ENCODE assay signal across 37 cellular contexts in the genomic region with DNA sequence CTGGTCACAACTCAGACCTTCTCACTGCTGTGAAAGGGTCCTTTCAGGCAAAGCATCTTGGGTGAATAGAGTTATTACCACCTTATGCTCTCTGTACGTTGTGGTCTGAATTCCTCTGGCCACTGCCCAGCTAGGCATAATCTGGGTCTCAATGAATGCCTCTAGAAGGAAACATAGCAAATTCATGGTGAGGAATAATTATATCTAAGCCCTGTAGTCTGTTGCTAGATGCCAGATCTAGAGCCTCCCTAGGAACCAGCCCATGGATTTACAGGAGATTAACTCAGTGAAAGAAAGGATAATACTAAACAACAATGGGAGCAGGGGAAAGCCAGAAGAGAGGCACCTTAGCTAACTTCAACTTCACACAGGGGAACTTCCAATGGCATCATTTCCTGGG. TPM values are rescaled to one million over a fixed set of nuclear protein-coding genes. Genes with fewer than 3 reads are reported as not detected.
DNase-seq lines count a peak whose midpoint lies in the region; ATAC-seq, FAIRE-seq and TF ChIP-seq lines count a peak whose summit lies in the region.
"Had no signal": no experiment of that assay in that cellular context is flagged by ENCODE, and none has a peak within 500 bp of the region (broad histone marks: within the 10 kb centered on the region; RNA-seq: fewer than 3 reads in every experiment).

No MANE protein-coding gene starts in this region.

- H3K4me1 ChIP-seq in astrocyte (ENCODE audit: insufficient read depth, low read length) (peaks cover 18% of the 10 kb centered on the region), esophagus muscularis mucosa (peaks cover 13 to 34% (median 26%) of the 10 kb centered on the region in 4 donors)

- intact Hi-C loops in esophagus muscularis mucosa (cut with DNase I): no loop called here
- intact Hi-C loops in activated CD4-positive, alpha-beta memory T cell treated with anti-CD3 and anti-CD28 coated beads for 36 hours (cut with micrococcal nuclease): no loop called here

- H3K27me3 ChIP-seq in astrocyte (ENCODE audit: insufficient read depth, low read length): no peaks in the 10 kb centered on the region
- H3K27me3 ChIP-seq in esophagus muscularis mucosa: peaks cover 0 to 16% (median 0%) of the 10 kb centered on the region in 4 donors
- H3K27me3 ChIP-seq: adrenal gland, right lobe of liver had no signal

- TF ChIP-seq EP300 in esophagus muscularis mucosa (IDR thresholded peaks at IDR 0.05): no peak

- peaks cover 5% of the 10 kb centered on the region for H3K36me3 Mint-ChIP-seq in astrocyte (ENCODE audit: low read depth, unreplicated experiment)
- H3K36me3 Mint-ChIP-seq in WTC11: no peaks in the 10 kb centered on the region
- no peaks in the 10 kb centered on the region for H3K36me3 Mint-ChIP-seq in activated CD4-positive, alpha-beta memory T cell treated with anti-CD3 and anti-CD28 coated beads for 36 hours
- H3K36me3 Mint-ChIP-seq: CD4-positive, CD25-positive, alpha-beta regulatory T cell; memory B cell had no signal

- CTCF ChIA-PET in WTC11 (lab: Charles Lee): no interaction called here
- CTCF ChIA-PET in activated CD4-positive, alpha-beta memory T cell treated with anti-CD3 and anti-CD28 coated beads for 36 hours (lab: Charles Lee): no interaction called here

- peak; percentile 33 for DNase-seq in D721Med (ENCODE audit: insufficient read length, low spot score)
- peak; percentile 27 for DNase-seq in NCI-H226
- peak; percentile 3 for DNase-seq in astrocyte (ENCODE audit: low read depth)
- peak; percentile 42 for DNase-seq in myocyte (ENCODE audit: low read depth)
- DNase-seq in WTC11 (ENCODE audit: low spot score): no peak
- DNase-seq in esophagus muscularis mucosa (ENCODE audit: extremely low spot score): no peak
- DNase-seq in HK-2 (ENCODE audit: unreplicated experiment): no peak
- DNase-seq in activated CD4-positive, alpha-beta memory T cell treated with anti-CD3 and anti-CD28 coated beads for 36 hours: no peak
- DNase-seq: activated CD4-positive, alpha-beta memory T cell treated with anti-CD3 and anti-CD28 coated beads, Interleukin-2, amount 10 ng/mL, durations not matched to agents 7 days and 5 days; activated CD4-positive, CD25-positive, alpha-beta regulatory T cell treated with anti-CD3 and anti-CD28 coated beads, Interleukin-2, amount 50 U/mL, for 72 hours; activated CD8-positive, alpha-beta memory T cell treated with anti-CD3 and anti-CD28 coated beads, Interleukin-2, amount 50 U/mL, for 4 hours; activated naive CD4-positive, alpha-beta T cell treated with anti-CD3 and anti-CD28 coated beads for 36 hours; adrenal gland; Calu3; CD4-positive, CD25-positive, alpha-beta regulatory T cell; effector CD8-positive, alpha-beta T cell; H7; hypothalamus; NCI-H1417; NCI-H2081; posterior cingulate gyrus; right lobe of liver; RPMI8226; stimulated activated CD4-positive, alpha-beta T cell treated with anti-CD3 and anti-CD28 coated beads, Interleukin-12 subunit alpha, Interleukin-12 subunit beta, amount 100 ng/mL, for 4 hours; stimulated activated CD4-positive, alpha-beta T cell treated with anti-CD3 and anti-CD28 coated beads, Interleukin-2, amount 100 ng/mL, for 48 hours; tibial artery had no signal

- 0% methylated on average over 1 of the region's 1 CpG for WGBS in esophagus muscularis mucosa

- H3K36me3 ChIP-seq in astrocyte (ENCODE audit: insufficient read depth, low read length): no peaks in the 10 kb centered on the region
- no peaks in the 10 kb centered on the region for H3K36me3 ChIP-seq in esophagus muscularis mucosa
- H3K36me3 ChIP-seq: adrenal gland, neutrophil, right lobe of liver, tibial artery had no signal

- H3K79me2 ChIP-seq in astrocyte (ENCODE audit: insufficient read depth, low read length): peaks cover 11% of the 10 kb centered on the region

- no peak overlapping the region for H3K9ac ChIP-seq in astrocyte (ENCODE audit: low read length)
- H3K9ac ChIP-seq: KMS-11 had no signal

- H3K27me3 Mint-ChIP-seq in astrocyte (ENCODE audit: low read depth, unreplicated experiment) (no peaks in the 10 kb centered on the region), WTC11 (ENCODE audit: low read depth) (peaks cover 6% of the 10 kb centered on the region)
- H3K27me3 Mint-ChIP-seq in activated CD4-positive, alpha-beta memory T cell treated with anti-CD3 and anti-CD28 coated beads for 36 hours: peaks cover 32% of the 10 kb centered on the region

- no peaks in the 10 kb centered on the region for H3K9me3 ChIP-seq in astrocyte (ENCODE audit: insufficient read depth, low read depth, low read length)
- H3K9me3 ChIP-seq in esophagus muscularis mucosa: no peaks in the 10 kb centered on the region
- H3K9me3 ChIP-seq: A549, adrenal gland, neutrophil, right lobe of liver, tibial artery had no signal

- POLR2A ChIA-PET in WTC11 (lab: Charles Lee): no interaction called here
- POLR2A ChIA-PET in activated CD4-positive, alpha-beta memory T cell treated with anti-CD3 and anti-CD28 coated beads for 36 hours (lab: Charles Lee): no interaction called here

- H4K20me1 ChIP-seq in astrocyte (ENCODE audit: insufficient read depth, low read length): no peaks in the 10 kb centered on the region

- H3K27ac Mint-ChIP-seq in astrocyte (ENCODE audit: unreplicated experiment) (peak overlapping the region; percentile 99), WTC11 (no peak overlapping the region)
- H3K27ac Mint-ChIP-seq in activated CD4-positive, alpha-beta memory T cell treated with anti-CD3 and anti-CD28 coated beads for 36 hours: no peak overlapping the region
- H3K27ac Mint-ChIP-seq: activated CD4-positive, alpha-beta memory T cell treated with anti-CD3 and anti-CD28 coated beads, Interleukin-2, amount 10 ng/mL, durations not matched to agents 7 days and 5 days; activated naive CD4-positive, alpha-beta T cell treated with anti-CD3 and anti-CD28 coated beads for 36 hours; activated T-helper 1 cell treated with anti-CD3 and anti-CD28 coated beads, Interleukin-12 subunit alpha, Interleukin-12 subunit beta, Interleukin-2, Interleukin-4 antibody, amounts not matched to agents 30 ng/mL and 10 ng/mL and 1 ng/mL, durations not matched to agents 14 hours and 24 hours and 36 hours; CD4-positive, CD25-positive, alpha-beta regulatory T cell; memory B cell; T-helper 1 cell treated with Interleukin-12 subunit alpha and Interleukin-12 subunit beta and Interleukin-4 antibody, amounts not matched to agents 30 μg/mL and 1 μg/mL, for 36 hours had no signal

- H3K9me3 Mint-ChIP-seq in astrocyte (ENCODE audit: unreplicated experiment) (no peaks in the 10 kb centered on the region), WTC11 (no peaks in the 10 kb centered on the region)
- no peaks in the 10 kb centered on the region for H3K9me3 Mint-ChIP-seq in activated CD4-positive, alpha-beta memory T cell treated with anti-CD3 and anti-CD28 coated beads for 36 hours
- H3K9me3 Mint-ChIP-seq: activated CD4-positive, alpha-beta memory T cell treated with anti-CD3 and anti-CD28 coated beads, Interleukin-2, amount 10 ng/mL, durations not matched to agents 7 days and 5 days; activated naive CD4-positive, alpha-beta T cell treated with anti-CD3 and anti-CD28 coated beads for 36 hours; activated T-helper 1 cell treated with anti-CD3 and anti-CD28 coated beads, Interleukin-12 subunit alpha, Interleukin-12 subunit beta, Interleukin-2, Interleukin-4 antibody, amounts not matched to agents 30 ng/mL and 10 ng/mL and 1 ng/mL, durations not matched to agents 14 hours and 24 hours and 36 hours; memory B cell; T-helper 1 cell treated with Interleukin-12 subunit alpha and Interleukin-12 subunit beta and Interleukin-4 antibody, amounts not matched to agents 30 μg/mL and 1 μg/mL, for 36 hours had no signal

- H3K4me3 ChIP-seq in astrocyte (ENCODE audit: insufficient read depth, low read depth, low read length) (no peak overlapping the region), esophagus muscularis mucosa (no peak overlapping the region)
- H3K4me3 ChIP-seq: A549, adrenal gland, right lobe of liver, tibial artery had no signal

- peaks cover 34% of the 10 kb centered on the region for H3K4me1 Mint-ChIP-seq in astrocyte (ENCODE audit: low read depth, unreplicated experiment)
- H3K4me1 Mint-ChIP-seq in WTC11: peaks cover 24% of the 10 kb centered on the region
- peaks cover 14% of the 10 kb centered on the region for H3K4me1 Mint-ChIP-seq in activated CD4-positive, alpha-beta memory T cell treated with anti-CD3 and anti-CD28 coated beads for 36 hours (ENCODE audit: low read depth)

- no peak overlapping the region for H3K4me2 ChIP-seq in astrocyte (ENCODE audit: low read length)
- H3K4me2 ChIP-seq: KMS-11 had no signal

- no peak overlapping the region for H3K27ac ChIP-seq in astrocyte (ENCODE audit: low read depth, low read length)
- H3K27ac ChIP-seq in esophagus muscularis mucosa (replicated peaks in 1 of 4): no peak overlapping the region
- H3K27ac ChIP-seq: adrenal gland, epithelial cell of prostate, HL-60, KMS-11, neutrophil, right lobe of liver, tibial artery had no signal

- no peak for ATAC-seq in WTC11
- ATAC-seq: A549, right lobe of liver had no signal

- no peak for TF ChIP-seq POLR2A in esophagus muscularis mucosa (IDR thresholded peaks at IDR 0.05; ENCODE audit: low read depth)

- FAIRE-seq in D721Med (lab: Jason Lieb, UNC) (peak; percentile 61), astrocyte (lab: Jason Lieb, UNC) (no peak)
- FAIRE-seq: A549, bronchial epithelial cell, colon had no signal

- TF ChIP-seq CTCF in D721Med (IDR thresholded peaks at IDR 0.05; ENCODE audit: insufficient read depth, missing control alignments) (no peak), astrocyte (IDR thresholded peaks at IDR 0.05; ENCODE audit: insufficient read depth, low read depth, low read length) (no peak), WTC11 (IDR thresholded peaks at IDR 0.05) (no peak), esophagus muscularis mucosa (IDR thresholded peaks at IDR 0.05) (no peak)

- H2AFZ ChIP-seq in astrocyte (ENCODE audit: low read depth, low read length): no peak overlapping the region

- peak overlapping the region; percentile 97 for H3K4me3 Mint-ChIP-seq in astrocyte (ENCODE audit: unreplicated experiment)
- no peak overlapping the region for H3K4me3 Mint-ChIP-seq in WTC11
- H3K4me3 Mint-ChIP-seq in activated CD4-positive, alpha-beta memory T cell treated with anti-CD3 and anti-CD28 coated beads for 36 hours: no peak overlapping the region
- H3K4me3 Mint-ChIP-seq: activated CD4-positive, alpha-beta memory T cell treated with anti-CD3 and anti-CD28 coated beads, Interleukin-2, amount 10 ng/mL, durations not matched to agents 7 days and 5 days; activated naive CD4-positive, alpha-beta T cell treated with anti-CD3 and anti-CD28 coated beads for 36 hours; activated T-helper 1 cell treated with anti-CD3 and anti-CD28 coated beads, Interleukin-12 subunit alpha, Interleukin-12 subunit beta, Interleukin-2, Interleukin-4 antibody, amounts not matched to agents 30 ng/mL and 10 ng/mL and 1 ng/mL, durations not matched to agents 14 hours and 24 hours and 36 hours; CD4-positive, CD25-positive, alpha-beta regulatory T cell; memory B cell; T-helper 1 cell treated with Interleukin-12 subunit alpha and Interleukin-12 subunit beta and Interleukin-4 antibody, amounts not matched to agents 30 μg/mL and 1 μg/mL, for 36 hours had no signal

RNA-seq across cellular contexts. Expression of gene COL11A1, which starts 2.4 kb away (rescaled TPM):
- total RNA-seq in astrocyte: 810 and 1,029 TPM in 2 replicates
- total RNA-seq in myocyte: 117 and 120 TPM in 2 replicates
- 997 TPM for polyA plus RNA-seq in myocyte (2012)
- 13.1 to 15.4 TPM (median 13.3 TPM) in 3 replicates for total RNA-seq in WTC11 (2021)
- under 1 TPM in 3 of 4 donors, not detected in 1; 0.06 to 0.17 (median 0.11) TPM for total RNA-seq in esophagus muscularis mucosa
- not detected for total RNA-seq in activated CD4-positive, alpha-beta memory T cell treated with anti-CD3 and anti-CD28 coated beads for 36 hours
- total RNA-seq: activated CD4-positive, alpha-beta memory T cell treated with anti-CD3 and anti-CD28 coated beads, Interleukin-2, amount 10 ng/mL, durations not matched to agents 7 days and 5 days; activated naive CD4-positive, alpha-beta T cell treated with anti-CD3 and anti-CD28 coated beads for 36 hours; activated T-helper 1 cell treated with anti-CD3 and anti-CD28 coated beads, Interleukin-12 subunit alpha, Interleukin-12 subunit beta, Interleukin-2, Interleukin-4 antibody, amounts not matched to agents 30 ng/mL and 10 ng/mL and 1 ng/mL, durations not matched to agents 14 hours and 24 hours and 36 hours; Calu3; CD4-positive, CD25-positive, alpha-beta regulatory T cell; Daoy had no signal
- polyA plus RNA-seq: CD4-positive, CD25-positive, alpha-beta regulatory T cell had no signal

Comparison
In these comparisons a context has a peak if more than half of its experiments do, and no peak if none do; other contexts are left out.
1. DNase-seq: peak in D721Med (single experiment), NCI-H226 (single experiment), astrocyte (single experiment) and myocyte (single experiment); none in WTC11 (single experiment), esophagus muscularis mucosa (single experiment), HK-2 (single experiment) and activated CD4-positive, alpha-beta memory T cell treated with anti-CD3 and anti-CD28 coated beads for 36 hours (single experiment).
2. RNA of gene COL11A1, which starts 2.4 kb away (total RNA-seq): 810 to 1,029 TPM in astrocyte, 117 to 120 TPM in myocyte and 13.1 to 15.4 TPM in WTC11; 0.06 to 0.17 TPM in esophagus muscularis mucosa and not detected in activated CD4-positive, alpha-beta memory T cell treated with anti-CD3 and anti-CD28 coated beads for 36 hours; every median in the first group is over 10 times any median in the second.